ENCODE assay signal across 34 cellular contexts in genomic region chr4:69568787-69569186, GRCh38.
"Had no signal": no experiment of that assay in that cellular context is flagged by ENCODE, and none has a peak within 500 bp of the region (broad histone marks: within the 10 kb centered on the region; RNA-seq: fewer than 3 reads in every experiment).

No MANE protein-coding gene starts in this region.

- ATAC-seq: activated naive CD4-positive, alpha-beta T cell treated with anti-CD3 and anti-CD28 coated beads, Interleukin-2, amount 50 U/mL, for 72 hours; activated T-cell treated with anti-CD3 and anti-CD28 coated beads, Interleukin-2, amount 50 U/mL, for 72 hours; body of pancreas; foreskin keratinocyte; gastrocnemius medialis; heart right ventricle; T-helper 17 cell; WTC11 had no signal

- H3K36me3 Mint-ChIP-seq: activated naive CD4-positive, alpha-beta T cell treated with anti-CD3 and anti-CD28 coated beads, Interleukin-2, amount 10 ng/mL, durations not matched to agents 7 days and 5 days; activated naive CD4-positive, alpha-beta T cell treated with anti-CD3 and anti-CD28 coated beads, Interleukin-2, amount 50 U/mL, for 72 hours; activated naive CD8-positive, alpha-beta T cell treated with anti-CD3 and anti-CD28 coated beads, Interleukin-2, amount 10 ng/mL, durations not matched to agents 7 days and 5 days; WTC11 had no signal

- H3K27me3 ChIP-seq: body of pancreas, dorsolateral prefrontal cortex, esophagus muscularis mucosa, foreskin keratinocyte, gastrocnemius medialis, heart right ventricle had no signal

- H3K9me3 ChIP-seq: body of pancreas, esophagus muscularis mucosa, gastrocnemius medialis, heart right ventricle had no signal

- DNase-seq: activated CD4-positive, alpha-beta memory T cell treated with anti-CD3 and anti-CD28 coated beads, Interleukin-2, amount 10 ng/mL, durations not matched to agents 7 days and 5 days; activated CD4-positive, alpha-beta T cell treated with anti-CD3 and anti-CD28 coated beads for 1 hour; activated CD4-positive, alpha-beta T cell treated with anti-CD3 and anti-CD28 coated beads for 4 hours; activated CD4-positive, alpha-beta T cell treated with anti-CD3 and anti-CD28 coated beads, Interleukin-2, amount 10 ng/mL, durations not matched to agents 7 days and 5 days; activated CD4-positive, alpha-beta T cell treated with anti-CD3 and anti-CD28 coated beads, Interleukin-2, amount 50 U/mL, for 4 hours; activated CD8-positive, alpha-beta memory T cell treated with anti-CD3 and anti-CD28 coated beads, Interleukin-2, amount 50 U/mL, for 48 hours; activated gamma-delta T cell; activated naive CD4-positive, alpha-beta T cell; activated naive CD4-positive, alpha-beta T cell treated with anti-CD3 and anti-CD28 coated beads, Interleukin-2, amount 10 ng/mL, durations not matched to agents 7 days and 5 days; activated naive CD8-positive, alpha-beta T cell treated with anti-CD3 and anti-CD28 coated beads, Interleukin-2, amount 10 ng/mL, durations not matched to agents 7 days and 5 days; activated T-cell treated with anti-CD3 and anti-CD28 coated beads for 4 hours; activated T-cell treated with anti-CD3 and anti-CD28 coated beads, Interleukin-2, amount 50 U/mL, for 24 hours; activated T-cell treated with anti-CD3 and anti-CD28 coated beads, Interleukin-2, amount 50 U/mL, for 72 hours; amniotic stem cell; anterior cingulate cortex; body of pancreas; caudate nucleus; dorsolateral prefrontal cortex; effector memory CD4-positive, alpha-beta T cell; endodermal cell; foreskin keratinocyte; gastrocnemius medialis; glutamatergic neuron; heart right ventricle; T-helper 1 cell; T-helper 17 cell; T1000 had no signal

- H3K9me3 Mint-ChIP-seq: activated CD4-positive, alpha-beta memory T cell treated with anti-CD3 and anti-CD28 coated beads, Interleukin-2, amount 10 ng/mL, durations not matched to agents 7 days and 5 days; activated CD4-positive, alpha-beta T cell treated with anti-CD3 and anti-CD28 coated beads, Interleukin-2, amount 10 ng/mL, durations not matched to agents 7 days and 5 days; activated naive CD4-positive, alpha-beta T cell treated with anti-CD3 and anti-CD28 coated beads, Interleukin-2, amount 10 ng/mL, durations not matched to agents 7 days and 5 days; activated naive CD8-positive, alpha-beta T cell treated with anti-CD3 and anti-CD28 coated beads, Interleukin-2, amount 10 ng/mL, durations not matched to agents 7 days and 5 days; activated T-cell treated with anti-CD3 and anti-CD28 coated beads, Interleukin-2, amount 50 U/mL, for 24 hours; activated T-cell treated with anti-CD3 and anti-CD28 coated beads, Interleukin-2, amount 50 U/mL, for 72 hours; dendritic cell treated with granulocyte-macrophage colony-stimulating factor and Interleukin-4, amounts not matched to agents 40 ng/mL and 50 ng/mL, for 4 days; endodermal cell; T-helper 2 cell treated with Interferon-gamma antibody and Interleukin-4, amounts not matched to agents 5 μg/mL and 100 μg/mL, for 36 hours had no signal

- H3K27ac ChIP-seq: body of pancreas, dorsolateral prefrontal cortex, esophagus muscularis mucosa, foreskin keratinocyte, gastrocnemius medialis, heart right ventricle, VCaP had no signal

- H3K4me3 ChIP-seq: body of pancreas, dorsolateral prefrontal cortex, esophagus muscularis mucosa, gastrocnemius medialis, heart right ventricle had no signal

- H3K36me3 ChIP-seq: esophagus muscularis mucosa, gastrocnemius medialis, heart right ventricle had no signal

- H3K4me3 Mint-ChIP-seq: activated CD4-positive, alpha-beta memory T cell treated with anti-CD3 and anti-CD28 coated beads, Interleukin-2, amount 10 ng/mL, durations not matched to agents 7 days and 5 days; activated CD4-positive, alpha-beta T cell treated with anti-CD3 and anti-CD28 coated beads, Interleukin-2, amount 10 ng/mL, durations not matched to agents 7 days and 5 days; activated naive CD4-positive, alpha-beta T cell treated with anti-CD3 and anti-CD28 coated beads, Interleukin-2, amount 10 ng/mL, durations not matched to agents 7 days and 5 days; activated naive CD8-positive, alpha-beta T cell treated with anti-CD3 and anti-CD28 coated beads, Interleukin-2, amount 10 ng/mL, durations not matched to agents 7 days and 5 days; activated T-cell treated with anti-CD3 and anti-CD28 coated beads, Interleukin-2, amount 50 U/mL, for 24 hours; activated T-cell treated with anti-CD3 and anti-CD28 coated beads, Interleukin-2, amount 50 U/mL, for 72 hours; dendritic cell treated with granulocyte-macrophage colony-stimulating factor and Interleukin-4, amounts not matched to agents 40 ng/mL and 50 ng/mL, for 4 days; endodermal cell; T-helper 17 cell; T-helper 2 cell treated with Interferon-gamma antibody and Interleukin-4, amounts not matched to agents 5 μg/mL and 100 μg/mL, for 36 hours; WTC11 had no signal

- H3K27me3 Mint-ChIP-seq: activated CD4-positive, alpha-beta memory T cell treated with anti-CD3 and anti-CD28 coated beads, Interleukin-2, amount 10 ng/mL, durations not matched to agents 7 days and 5 days; activated CD4-positive, alpha-beta T cell treated with anti-CD3 and anti-CD28 coated beads, Interleukin-2, amount 10 ng/mL, durations not matched to agents 7 days and 5 days; activated naive CD4-positive, alpha-beta T cell treated with anti-CD3 and anti-CD28 coated beads, Interleukin-2, amount 10 ng/mL, durations not matched to agents 7 days and 5 days; activated naive CD8-positive, alpha-beta T cell treated with anti-CD3 and anti-CD28 coated beads, Interleukin-2, amount 10 ng/mL, durations not matched to agents 7 days and 5 days; activated T-cell treated with anti-CD3 and anti-CD28 coated beads, Interleukin-2, amount 50 U/mL, for 24 hours; dendritic cell treated with granulocyte-macrophage colony-stimulating factor and Interleukin-4, amounts not matched to agents 40 ng/mL and 50 ng/mL, for 4 days; T-helper 17 cell had no signal

- H3K4me1 Mint-ChIP-seq: activated CD4-positive, alpha-beta memory T cell treated with anti-CD3 and anti-CD28 coated beads, Interleukin-2, amount 10 ng/mL, durations not matched to agents 7 days and 5 days; activated CD4-positive, alpha-beta T cell treated with anti-CD3 and anti-CD28 coated beads, Interleukin-2, amount 10 ng/mL, durations not matched to agents 7 days and 5 days; activated naive CD4-positive, alpha-beta T cell treated with anti-CD3 and anti-CD28 coated beads, Interleukin-2, amount 10 ng/mL, durations not matched to agents 7 days and 5 days; activated naive CD8-positive, alpha-beta T cell treated with anti-CD3 and anti-CD28 coated beads, Interleukin-2, amount 10 ng/mL, durations not matched to agents 7 days and 5 days; endodermal cell; T-helper 17 cell had no signal

- H3K4me1 ChIP-seq: body of pancreas, esophagus muscularis mucosa, foreskin keratinocyte, gastrocnemius medialis, heart right ventricle had no signal

- FAIRE-seq: colon had no signal

- H3K27ac Mint-ChIP-seq: activated CD4-positive, alpha-beta memory T cell treated with anti-CD3 and anti-CD28 coated beads, Interleukin-2, amount 10 ng/mL, durations not matched to agents 7 days and 5 days; activated CD4-positive, alpha-beta T cell treated with anti-CD3 and anti-CD28 coated beads, Interleukin-2, amount 10 ng/mL, durations not matched to agents 7 days and 5 days; activated naive CD4-positive, alpha-beta T cell treated with anti-CD3 and anti-CD28 coated beads, Interleukin-2, amount 10 ng/mL, durations not matched to agents 7 days and 5 days; activated naive CD4-positive, alpha-beta T cell treated with anti-CD3 and anti-CD28 coated beads, Interleukin-2, amount 50 U/mL, for 72 hours; activated naive CD8-positive, alpha-beta T cell treated with anti-CD3 and anti-CD28 coated beads, Interleukin-2, amount 10 ng/mL, durations not matched to agents 7 days and 5 days; activated T-cell treated with anti-CD3 and anti-CD28 coated beads, Interleukin-2, amount 50 U/mL, for 24 hours; activated T-cell treated with anti-CD3 and anti-CD28 coated beads, Interleukin-2, amount 50 U/mL, for 72 hours; dendritic cell treated with granulocyte-macrophage colony-stimulating factor and Interleukin-4, amounts not matched to agents 40 ng/mL and 50 ng/mL, for 4 days; endodermal cell; T-helper 17 cell; T-helper 2 cell treated with Interferon-gamma antibody and Interleukin-4, amounts not matched to agents 5 μg/mL and 100 μg/mL, for 36 hours; WTC11 had no signal
